In genomic region chr5:34916518-34916917, GRCh38 we compare ENCODE assay signal across 8 cellular contexts. TPM values are rescaled to one million over a fixed set of nuclear protein-coding genes. Genes with fewer than 3 reads are reported as not detected.
DNase-seq lines count a peak whose midpoint lies in the region; ATAC-seq and TF ChIP-seq lines count a peak whose summit lies in the region.

No MANE protein-coding gene starts in this region.

- POLR2A ChIA-PET in PC-3 (lab: Charles Lee; ENCODE audit: unreplicated experiment): interaction anchor here (0.6 kb wide), 1 partner anchor 1241 kb away, joined by 3 read pairs; no protein-coding TSS in a partner anchor

- H3K36me3 ChIP-seq in GM23248 (ENCODE audit: low read depth): peaks cover 28% of the 10 kb centered on the region
- peaks cover 35% of the 10 kb centered on the region for H3K36me3 ChIP-seq in PC-3 (ENCODE audit: low read depth, low read length)
- H3K36me3 ChIP-seq in gastroesophageal sphincter: peaks cover 0 to 40% of the 10 kb centered on the region in 2 donors
- H3K36me3 ChIP-seq in skeletal muscle tissue (ENCODE audit: control insufficient read depth in 3 of 3, insufficient read depth in 3 of 3, low read length in 3 of 3): peaks cover 3 to 26% (median 23%) of the 10 kb centered on the region in 3 donors

- H3K4me1 ChIP-seq in GM23248 (ENCODE audit: insufficient read depth) (peaks cover 39% of the 10 kb centered on the region), PC-3 (ENCODE audit: insufficient read depth, low read length) (peaks cover 38% of the 10 kb centered on the region), gastroesophageal sphincter (peaks cover 11 to 51% (median 18%) of the 10 kb centered on the region in 3 donors), skeletal muscle tissue (ENCODE audit: control insufficient read depth in 3 of 3, insufficient read depth in 3 of 3, low read length in 3 of 3) (peaks cover 14 to 23% (median 21%) of the 10 kb centered on the region in 3 donors)

- H3K36me3 Mint-ChIP-seq in osteocyte (ENCODE audit: unreplicated experiment): peaks cover 20% of the 10 kb centered on the region

- TF ChIP-seq CTCF in PC-3 (conservative IDR thresholded peaks at IDR 0.05; ENCODE audit: low read depth, low read length) (no peak), gastroesophageal sphincter (IDR thresholded peaks at IDR 0.05) (no peak), osteocyte (IDR thresholded peaks at IDR 0.05) (no peak)

- in situ Hi-C loops in GM23248 (cut with MboI): no loop called here

- H3K4me2 ChIP-seq in GM23248 (ENCODE audit: unreplicated experiment) (peak overlapping the region; percentile 95), PC-3 (ENCODE audit: low read length) (peak overlapping the region; percentile 89)

- CTCF ChIA-PET in PC-3 (lab: Charles Lee): no interaction called here

- H3K9me3 ChIP-seq in GM23248 (ENCODE audit: low read depth) (no peaks in the 10 kb centered on the region), PC-3 (ENCODE audit: low read length) (no peaks in the 10 kb centered on the region), gastroesophageal sphincter (no peaks in the 10 kb centered on the region), skeletal muscle tissue (ENCODE audit: control insufficient read depth in 3 of 3, low read length in 3 of 3) (no peaks in the 10 kb centered on the region)

- intact Hi-C loops in PC-3 (cut with micrococcal nuclease): loop anchor here (10.0 kb wide), 1 partner anchor 912 kb away; the partner anchor contains the start of gene AMACR

- H3K27me3 ChIP-seq in GM23248 (replicated peaks; ENCODE audit: insufficient read depth) (no peaks in the 10 kb centered on the region), PC-3 (ENCODE audit: low read length) (no peaks in the 10 kb centered on the region), gastroesophageal sphincter (no peaks in the 10 kb centered on the region), skeletal muscle tissue (ENCODE audit: control insufficient read depth in 3 of 3, insufficient read depth in 3 of 3, low read length in 3 of 3) (no peaks in the 10 kb centered on the region)

- 0 out of 2 replicates have a peak overlapping the region, but pooled peaks have one; percentile 63 for H3K27ac ChIP-seq in GM23248
- H3K27ac ChIP-seq in PC-3 (ENCODE audit: low read length): no peak overlapping the region
- peak overlapping the region in 1 of 4 donors; percentile 90 for H3K27ac ChIP-seq in gastroesophageal sphincter
- no peak overlapping the region for H3K27ac ChIP-seq in skeletal muscle tissue (ENCODE audit: low read depth, low read length)

- no peak overlapping the region for H3K27ac Mint-ChIP-seq in osteocyte (ENCODE audit: unreplicated experiment)

- no peak for ATAC-seq in PC-3
- no peak for ATAC-seq in gastroesophageal sphincter
- no peak for ATAC-seq in HG02981 (IDR thresholded peaks at IDR 0.05; ENCODE audit: unreplicated experiment)

- H3F3A ChIP-seq in GM23248 (ENCODE audit: insufficient read depth) (peaks cover 36% of the 10 kb centered on the region), PC-3 (ENCODE audit: low read length, unreplicated experiment) (no peaks in the 10 kb centered on the region)

- H3K9me2 ChIP-seq in GM23248 (ENCODE audit: insufficient read depth) (no peaks in the 10 kb centered on the region), PC-3 (replicated peaks; ENCODE audit: low read length) (no peaks in the 10 kb centered on the region)

- H3K9ac ChIP-seq in GM23248: peak overlapping the region; percentile 90
- H3K9ac ChIP-seq in PC-3 (ENCODE audit: low read length): peak overlapping the region; percentile 98
- H3K9ac ChIP-seq in skeletal muscle tissue (ENCODE audit: low read depth in 1 of 3, low read length in 3 of 3): peak overlapping the region; percentile 96 to 98 (median 97)

- WGBS in GM23248 (ENCODE audit: low coverage in 1 of 2, low lambda C conversion rate in 2 of 2, missing lambda C conversion rate in 2 of 2), 2 experiments: 22 to 35% methylated on average over 6 of the region's 6 CpGs
- WGBS in gastroesophageal sphincter (ENCODE audit: low coverage in 1 of 2), 2 donors: 15 to 24% methylated on average over 6 of the region's 6 CpGs

- no peak for TF ChIP-seq EP300 in gastroesophageal sphincter (IDR thresholded peaks at IDR 0.05)

- H3K4me3 Mint-ChIP-seq in osteocyte (ENCODE audit: unreplicated experiment): no peak overlapping the region

- H3K4me3 ChIP-seq in GM23248: peak overlapping the region; percentile 93
- H3K4me3 ChIP-seq in PC-3 (ENCODE audit: low read length): peak overlapping the region; percentile 88
- peak overlapping the region; percentile 80 to 92 for H3K4me3 ChIP-seq in gastroesophageal sphincter
- H3K4me3 ChIP-seq in skeletal muscle tissue (ENCODE audit: low read length in 3 of 3): peak overlapping the region; percentile 93 to 99 (median 98)

- H3K27me3 Mint-ChIP-seq in osteocyte (ENCODE audit: unreplicated experiment): no peaks in the 10 kb centered on the region

- H2AFZ ChIP-seq in GM23248: peak overlapping the region; percentile 93
- H2AFZ ChIP-seq in PC-3 (ENCODE audit: low read length): no peak overlapping the region

- H4K20me1 ChIP-seq in GM23248 (ENCODE audit: insufficient read depth): no peaks in the 10 kb centered on the region
- H4K20me1 ChIP-seq in PC-3 (ENCODE audit: low read length): peaks cover 18% of the 10 kb centered on the region

- no TSS peak for BruUV-seq in PC-3 (replicated peaks; lab: Mats Ljungman, UMichigan)

- peaks cover 32% of the 10 kb centered on the region for H3K4me1 Mint-ChIP-seq in osteocyte (ENCODE audit: unreplicated experiment)

- TF ChIP-seq POLR2A in gastroesophageal sphincter (IDR thresholded peaks at IDR 0.05): no peak

- H3K79me2 ChIP-seq in GM23248 (ENCODE audit: insufficient read depth): peaks cover 94% of the 10 kb centered on the region
- peaks cover 97% of the 10 kb centered on the region for H3K79me2 ChIP-seq in PC-3 (ENCODE audit: low read length)

- DNase-seq in GM23248 (peak; percentile 13), PC-3 (no peak), dedifferentiated amniotic fluid mesenchymal stem cell (ENCODE audit: extremely low spot score) (no peak), osteocyte (ENCODE audit: extremely low spot score, unreplicated experiment) (no peak)
- DNase-seq in stimulated activated CD4-positive, alpha-beta T cell treated with anti-CD3 and anti-CD28 coated beads, Interleukin-2, amount 100 ng/mL, for 48 hours: no peak

- no peaks in the 10 kb centered on the region for H3K9me3 Mint-ChIP-seq in osteocyte (ENCODE audit: unreplicated experiment)

RNA-seq across cellular contexts. Expression of gene BRIX1, which starts 1.0 kb away (rescaled TPM):
- total RNA-seq in GM23248 (2014; rRNA removed; shearing (Covaris generic)): 22.5 and 39.7 TPM in 2 replicates
- polyA plus RNA-seq in GM23248 (2016; fragmentation: Nextera tagmentation; extraction: Ambion mirVana): 45.8 and 49.6 TPM in 2 replicates
- total RNA-seq in PC-3 (2014; rRNA removed): 49.0 and 63.2 TPM in 2 replicates
- 10 to 100 TPM; 22.4 to 34.7 (median 28.9) TPM for total RNA-seq in gastroesophageal sphincter
- 25.6 TPM for total RNA-seq in skeletal muscle tissue
- total RNA-seq in osteocyte: 18.7 and 20.2 TPM in 2 replicates

RNA-seq across cellular contexts. Expression of gene RAD1, which starts 1.2 kb away (rescaled TPM):
- total RNA-seq in GM23248 (2014; rRNA removed; shearing (Covaris generic)): 26.3 and 42.9 TPM in 2 replicates
- polyA plus RNA-seq in GM23248 (2016; fragmentation: Nextera tagmentation; extraction: Ambion mirVana): 53.6 and 56.4 TPM in 2 replicates
- total RNA-seq in PC-3 (2014; rRNA removed) (22.5 and 62.5 TPM in 2 replicates), gastroesophageal sphincter (10 to 100 TPM; 22.8 to 66.9 (median 30.2) TPM), skeletal muscle tissue (15.7 TPM), osteocyte (17.1 and 19.5 TPM in 2 replicates)

RNA-seq across cellular contexts. Expression of gene DNAJC21, which starts 12.8 kb away (rescaled TPM):
- 26.2 and 30.4 TPM in 2 replicates for total RNA-seq in GM23248 (2014; rRNA removed; shearing (Covaris generic))
- 15.3 and 15.5 TPM in 2 replicates for polyA plus RNA-seq in GM23248 (2016; fragmentation: Nextera tagmentation; extraction: Ambion mirVana)
- total RNA-seq in PC-3 (2014; rRNA removed) (21.7 and 21.8 TPM in 2 replicates), gastroesophageal sphincter (10 to 100 TPM; 46.8 to 99.8 (median 70.3) TPM), skeletal muscle tissue (14.6 TPM), osteocyte (37.5 and 39.5 TPM in 2 replicates)
